9 cellular contexts compared by ENCODE assay signal in genomic region chr9:137459601-137460362, GRCh38. TPM values are rescaled to one million over a fixed set of nuclear protein-coding genes. Genes with fewer than 3 reads are reported as not detected.
A peak's percentile ranks its signal among the peaks of the same experiment; 100 is the strongest.
DNase-seq lines count a peak whose midpoint lies in the region; ATAC-seq and TF ChIP-seq lines count a peak whose summit lies in the region.
"Had no signal": no experiment of that assay in that cellular context is flagged by ENCODE, and none has a peak within 500 bp of the region (broad histone marks: within the 10 kb centered on the region; RNA-seq: fewer than 3 reads in every experiment).

No MANE protein-coding gene starts in this region.

- peaks cover 2% of the 10 kb centered on the region for H3K36me3 Mint-ChIP-seq in chondrocyte (ENCODE audit: low read depth)

- H3K4me1 ChIP-seq in mononuclear cell (ENCODE audit: insufficient read depth, low read length), result peaks cover 54% of the 10 kb centered on the region
- peaks cover 0 to 23% of the 10 kb centered on the region in 2 donors for H3K4me1 ChIP-seq in uterus

- H3K4me3 Mint-ChIP-seq in chondrocyte (ENCODE audit: unreplicated experiment), result peak overlapping the region; percentile 40

- intact Hi-C loops in uterus (cut with DNase I; ENCODE audit: low total_unique reads), result no loop called here

- H3K4me1 Mint-ChIP-seq in chondrocyte (ENCODE audit: low read depth), result peaks cover 31% of the 10 kb centered on the region

- no peaks in the 10 kb centered on the region for H3K27me3 Mint-ChIP-seq in chondrocyte (ENCODE audit: low read depth)

- no peaks in the 10 kb centered on the region for H3K27me3 ChIP-seq in mononuclear cell (ENCODE audit: insufficient read depth, low read length)
- no peaks in the 10 kb centered on the region for H3K27me3 ChIP-seq in uterus

- H3K27ac Mint-ChIP-seq in chondrocyte (ENCODE audit: unreplicated experiment), result no peak overlapping the region

- no peaks in the 10 kb centered on the region for H3K9me3 ChIP-seq in mononuclear cell (ENCODE audit: low read depth, low read length)
- H3K9me3 ChIP-seq in uterus, result no peaks in the 10 kb centered on the region

- H3K4me3 ChIP-seq in mononuclear cell (ENCODE audit: low read length) (peak overlapping the region; percentile 42), uterus (peak overlapping the region; percentile 50 to 54)

- no peaks in the 10 kb centered on the region for H3K9me3 Mint-ChIP-seq in chondrocyte (ENCODE audit: low read depth)

- H3K27ac ChIP-seq in uterus, result peak overlapping the region; percentile 62 to 67

- ATAC-seq in GM19035 (IDR thresholded peaks at IDR 0.05; ENCODE audit: unreplicated experiment) (no peak), HG03280 (IDR thresholded peaks at IDR 0.05; ENCODE audit: unreplicated experiment) (no peak)

- no peak for TF ChIP-seq POLR2A in uterus (IDR thresholded peaks at IDR 0.05)

- TF ChIP-seq CTCF in chondrocyte (IDR thresholded peaks at IDR 0.05) (no peak), uterus (IDR thresholded peaks at IDR 0.05) (no peak)

- DNase-seq in activated effector memory CD4-positive, alpha-beta T cell treated with anti-CD3 and anti-CD28 coated beads, Interleukin-2, amount 50 U/mL, for 16 hours, result peak; percentile 66
- DNase-seq in activated effector memory CD4-positive, alpha-beta T cell treated with Interleukin-2 at 50 U/mL for 16 hours, result no peak
- no peak for DNase-seq in chondrocyte (ENCODE audit: low spot score)
- DNase-seq in uterus, result no peak
- no peak for DNase-seq in NCI-H82 treated with DMSO at 0.1 percent for 48 hours (lab: John Stamatoyannopoulos, UW; ENCODE audit: unreplicated experiment)
- DNase-seq: DND-41 had no signal

- H3K36me3 ChIP-seq in uterus, result no peaks in the 10 kb centered on the region

RNA-seq across cellular contexts. Expression of gene NSMF, which starts 0.6 kb away (rescaled TPM):
- total RNA-seq in chondrocyte (81.5 to 86.8 TPM (median 86.1 TPM) in 3 replicates), mononuclear cell (23.7 TPM), uterus (10 to 100 TPM; 17.4 to 40.7 (median 32.1) TPM)

RNA-seq across cellular contexts. Expression of gene ENTPD8, which starts 18.6 kb away (rescaled TPM):
- 0.10 TPM in 1 of 3 replicates, not detected in the others for total RNA-seq in chondrocyte
- total RNA-seq in mononuclear cell, result not detected
- under 1 TPM in 1 of 4 donors, not detected in 3; 0.21 TPM for total RNA-seq in uterus

RNA-seq across cellular contexts. Expression of gene NOXA1, which starts 36.6 kb away (rescaled TPM):
- total RNA-seq in chondrocyte (0.97 to 2.5 TPM (median 2.0 TPM) in 3 replicates), mononuclear cell (2.2 TPM), uterus (10 to 100 TPM in 1 of 4 donors, 1 to 10 TPM in 2, under 1 TPM in 1; 0.29 to 13.3 (median 3.4) TPM)

RNA-seq across cellular contexts. Expression of gene EXD3, which starts 36.8 kb away (rescaled TPM):
- total RNA-seq in chondrocyte (10.7 to 15.7 TPM (median 11.6 TPM) in 3 replicates), mononuclear cell (6.1 TPM), uterus (10 to 100 TPM; 11.8 to 49.0 (median 31.5) TPM)
